ENCODE assay signal across 22 cellular contexts in genomic region chr1:50189369-50189768, GRCh38.
DNase-seq lines count a peak whose midpoint lies in the region; ATAC-seq, FAIRE-seq and TF ChIP-seq lines count a peak whose summit lies in the region.
"Had no signal": no experiment of that assay in that cellular context is flagged by ENCODE, and none has a peak within 500 bp of the region (broad histone marks: within the 10 kb centered on the region; RNA-seq: fewer than 3 reads in every experiment).

No MANE protein-coding gene starts in this region.

- H4K91ac ChIP-seq in H1 (replicated peaks; ENCODE audit: insufficient read length, low read length) = no peak overlapping the region

- H2BK12ac ChIP-seq in H1 (ENCODE audit: low read depth, low read length) = no peak overlapping the region

- peaks cover 27% of the 10 kb centered on the region for H3K9me3 Mint-ChIP-seq in glutamatergic neuron (ENCODE audit: unreplicated experiment)
- H3K9me3 Mint-ChIP-seq: CD4-positive, CD25-positive, alpha-beta regulatory T cell; CD8-positive, alpha-beta T cell had no signal

- H3K4me3 ChIP-seq in BE2C (ENCODE audit: low read depth, low read length) = no peak overlapping the region
- no peak overlapping the region for H3K4me3 ChIP-seq in H1 (ENCODE audit: extremely low read depth in 1 of 4, insufficient read depth in 2 of 4, low read depth in 3 of 4, low read length in 4 of 4)
- no peak overlapping the region for H3K4me3 ChIP-seq in upper lobe of left lung
- no peak overlapping the region for H3K4me3 ChIP-seq in thyroid gland (replicated peaks in 1 of 3)
- H3K4me3 ChIP-seq: A549, BLaER1, GM12878 had no signal

- H3K27ac ChIP-seq in H1 (ENCODE audit: low read depth, low read length) (no peak overlapping the region), upper lobe of left lung (no peak overlapping the region), thyroid gland (no peak overlapping the region)
- H3K27ac ChIP-seq: A549, BLaER1, C4-2B had no signal

- ATAC-seq in GM18907 (IDR thresholded peaks at IDR 0.05; ENCODE audit: unreplicated experiment) (no peak), upper lobe of left lung (ENCODE audit: low FRiP score in 2 of 2) (no peak), HG02885 (IDR thresholded peaks at IDR 0.05; ENCODE audit: poor library complexity, unreplicated experiment) (no peak)
- ATAC-seq: A549; CD8-positive, alpha-beta T cell; GM12878 had no signal

- H3K4me2 ChIP-seq in H1 (ENCODE audit: insufficient read depth in 1 of 2, low read depth in 2 of 2, low read length in 2 of 2) = no peak overlapping the region
- H3K4me2 ChIP-seq: A549, BLaER1 had no signal

- no peak overlapping the region for H3K18ac ChIP-seq in H1 (ENCODE audit: extremely low read depth, low read length)

- peak overlapping the region; percentile 39 for H3K27ac Mint-ChIP-seq in glutamatergic neuron (ENCODE audit: unreplicated experiment)
- H3K27ac Mint-ChIP-seq: CD4-positive, CD25-positive, alpha-beta regulatory T cell; CD8-positive, alpha-beta T cell had no signal

- no peaks in the 10 kb centered on the region; the same call in 1 of the 2 replicates for H3K4me1 ChIP-seq in BE2C
- no peaks in the 10 kb centered on the region for H3K4me1 ChIP-seq in H1 (replicated peaks in 1 of 4; ENCODE audit: control insufficient read depth in 3 of 4, insufficient read depth in 4 of 4, low read length in 3 of 4)
- H3K4me1 ChIP-seq in upper lobe of left lung = no peaks in the 10 kb centered on the region
- H3K4me1 ChIP-seq in thyroid gland = no peaks in the 10 kb centered on the region
- H3K4me1 ChIP-seq: A549, Caco-2 had no signal

- H3K14ac ChIP-seq in H1 (ENCODE audit: insufficient read length) = no peak overlapping the region

- H2BK20ac ChIP-seq in H1 (ENCODE audit: low read length) = no peak overlapping the region

- intact Hi-C loops in thyroid gland (cut with DNase I) = no loop called here

- H3K36me3 ChIP-seq in BE2C = peaks cover 17% of the 10 kb centered on the region
- H3K36me3 ChIP-seq in H1 (ENCODE audit: control insufficient read depth in 2 of 4, insufficient read depth in 4 of 4, low read length in 3 of 4) = no peaks in the 10 kb centered on the region
- H3K36me3 ChIP-seq in upper lobe of left lung = no peaks in the 10 kb centered on the region
- no peaks in the 10 kb centered on the region for H3K36me3 ChIP-seq in thyroid gland
- H3K36me3 ChIP-seq: BLaER1 had no signal

- no peak overlapping the region for H3K9ac ChIP-seq in H1 (replicated peaks in 1 of 4; ENCODE audit: extremely low read depth in 1 of 4, low read depth in 3 of 4, low read length in 3 of 4)
- H3K9ac ChIP-seq: BLaER1 had no signal

- no peak for FAIRE-seq in H1 (lab: Jason Lieb, UNC)
- FAIRE-seq: A549, G401.6, GM12878 had no signal

- no peak for TF ChIP-seq EP300 in H1 (IDR thresholded peaks at IDR 0.05; ENCODE audit: borderline replicate concordance in 1 of 2, low read depth in 2 of 2, low read length in 2 of 2)
- TF ChIP-seq EP300 in upper lobe of left lung (IDR thresholded peaks at IDR 0.05) = no peak

- H3K4me1 Mint-ChIP-seq in glutamatergic neuron (ENCODE audit: low read depth, unreplicated experiment) = peaks cover 45% of the 10 kb centered on the region
- H3K4me1 Mint-ChIP-seq: CD4-positive, CD25-positive, alpha-beta regulatory T cell had no signal

- no peak overlapping the region for H2BK5ac ChIP-seq in H1 (ENCODE audit: low read depth, low read length)

- H3K4me3 Mint-ChIP-seq in glutamatergic neuron (ENCODE audit: unreplicated experiment) = no peak overlapping the region
- H3K4me3 Mint-ChIP-seq: CD4-positive, CD25-positive, alpha-beta regulatory T cell; CD8-positive, alpha-beta T cell had no signal

- H3K4ac ChIP-seq in H1 (replicated peaks; ENCODE audit: insufficient read length, low read depth, low read length) = no peak overlapping the region

- H3K23ac ChIP-seq in H1 (ENCODE audit: insufficient read length) = no peak overlapping the region

- no peak overlapping the region for H4K5ac ChIP-seq in H1 (ENCODE audit: insufficient read length, low read depth, low read length)

- H2AFZ ChIP-seq in H1 (ENCODE audit: low read length) = no peak overlapping the region

- TF ChIP-seq POLR2A in H1 (IDR thresholded peaks at IDR 0.05; ENCODE audit: control extremely low read depth in 1 of 2, low read depth in 2 of 2, low read length in 2 of 2) (no peak), upper lobe of left lung (IDR thresholded peaks at IDR 0.05) (no peak), thyroid gland (IDR thresholded peaks at IDR 0.05) (no peak)

- H4K8ac ChIP-seq in H1 (ENCODE audit: extremely low read depth, insufficient read depth, low read length) = no peak overlapping the region

- no peak overlapping the region for H2BK15ac ChIP-seq in H1 (ENCODE audit: low read length)

- no peaks in the 10 kb centered on the region; the same call in 1 of the 2 replicates for H3K79me1 ChIP-seq in H1 (ENCODE audit: low read depth, low read length)

- H4K20me1 ChIP-seq in H1 (replicated peaks in 1 of 2; ENCODE audit: control insufficient read depth in 1 of 2, insufficient read depth in 2 of 2, low read length in 2 of 2) = peaks cover 0 to 2% of the 10 kb centered on the region in 2 experiments
- H4K20me1 ChIP-seq: BLaER1 had no signal

- no peaks in the 10 kb centered on the region for H3K27me3 ChIP-seq in BE2C
- no peaks in the 10 kb centered on the region for H3K27me3 ChIP-seq in H1 (replicated peaks in 1 of 4; ENCODE audit: control insufficient read depth in 3 of 4, extremely low read depth in 1 of 4, insufficient read depth in 3 of 4, low read length in 3 of 4)
- H3K27me3 ChIP-seq in upper lobe of left lung = no peaks in the 10 kb centered on the region
- H3K27me3 ChIP-seq in thyroid gland = no peaks in the 10 kb centered on the region
- H3K27me3 ChIP-seq: BLaER1 had no signal

- POLR2A ChIA-PET in H1 (lab: Charles Lee; ENCODE audit: partially characterized antibody) = no interaction called here

- TF ChIP-seq CTCF in BE2C (IDR thresholded peaks at IDR 0.05; ENCODE audit: low read depth, low read length) (0 out of 2 replicates have a peak, but pooled peaks have one; percentile 3), H1 (IDR thresholded peaks at IDR 0.05; ENCODE audit: control extremely low read depth in 1 of 3, insufficient read depth in 1 of 3, low read depth in 1 of 3, low read length in 3 of 3) (peak in 2 of 3 experiments; percentile 18 to 26; a peak in 2 of 4 replicates), glutamatergic neuron (IDR thresholded peaks at IDR 0.05; ENCODE audit: partially characterized antibody, unreplicated experiment) (no peak), upper lobe of left lung (IDR thresholded peaks at IDR 0.05) (no peak), thyroid gland (IDR thresholded peaks at IDR 0.05) (no peak)

- H2AK5ac ChIP-seq in H1 (ENCODE audit: low read depth, low read length) = no peak overlapping the region

- peaks cover 23% of the 10 kb centered on the region for H3K27me3 Mint-ChIP-seq in glutamatergic neuron (ENCODE audit: unreplicated experiment)

- H3K56ac ChIP-seq in H1 (replicated peaks; ENCODE audit: insufficient read length, low read depth, low read length) = no peak overlapping the region

- no peak overlapping the region for H2BK120ac ChIP-seq in H1 (replicated peaks; ENCODE audit: low read depth, low read length)

- no peak for DNase-seq in BE2C
- DNase-seq in SW480 (ENCODE audit: low spot score) = peak; percentile 6
- no peak for DNase-seq in H1 (ENCODE audit: low read depth in 1 of 2, low spot score in 2 of 2)
- DNase-seq in glutamatergic neuron = no peak
- no peak for DNase-seq in upper lobe of left lung
- DNase-seq in thyroid gland = no peak
- DNase-seq: 8988T; Caco-2; CD4-positive, CD25-positive, alpha-beta regulatory T cell; CD8-positive, alpha-beta T cell; DMS153; DND-41; GOT3; H7; HCEC 1CT had no signal

- H3K23me2 ChIP-seq in H1 (ENCODE audit: low read depth, low read length) = no peaks in the 10 kb centered on the region

- no peaks in the 10 kb centered on the region for H3K9me3 ChIP-seq in BE2C
- no peaks in the 10 kb centered on the region for H3K9me3 ChIP-seq in H1 (ENCODE audit: insufficient read depth in 2 of 2, low read depth in 1 of 2, low read length in 1 of 2)
- no peaks in the 10 kb centered on the region for H3K9me3 ChIP-seq in upper lobe of left lung
- no peaks in the 10 kb centered on the region for H3K9me3 ChIP-seq in thyroid gland
- H3K9me3 ChIP-seq: A549, BLaER1, Caco-2 had no signal

- no peaks in the 10 kb centered on the region for H3K79me2 ChIP-seq in H1 (ENCODE audit: control insufficient read depth in 1 of 2, insufficient read depth in 2 of 2, low read length in 2 of 2)

- peak in 1 of 2 experiments; percentile 25; a peak in 1 of 4 replicates for TF ChIP-seq RAD21 in H1 (IDR thresholded peaks at IDR 0.05 in 1 of 2, conservative IDR thresholded peaks at IDR 0.05 in 1 of 2; ENCODE audit: low read depth in 2 of 2, low read length in 2 of 2)

- CTCF ChIA-PET in H1 (lab: Charles Lee; ENCODE audit: partially characterized antibody) = interaction anchor here (1.2 kb wide), 1 partner anchor 48 kb away, joined by 3 read pairs; no protein-coding TSS in a partner anchor

- WGBS in H1 (ENCODE audit: extremely low coverage in 1 of 2, insufficient coverage in 1 of 2, insufficient read length in 1 of 2, insufficient replicate concordance in 2 of 2, low coverage in 1 of 2, low lambda C conversion rate in 2 of 2, missing lambda C conversion rate in 1 of 2), 2 experiments = 93% methylated on average over 3 of the region's 3 CpGs; no CpG with 5 or more reads in 1 of the 2 experiments
- 87 to 91% methylated on average over 3 of the region's 3 CpGs for WGBS in upper lobe of left lung, 2 donors
- WGBS in thyroid gland, 2 donors = 90 to 91% methylated on average over 3 of the region's 3 CpGs

- peaks cover 1% of the 10 kb centered on the region for H3K36me3 Mint-ChIP-seq in glutamatergic neuron (ENCODE audit: unreplicated experiment)
- H3K36me3 Mint-ChIP-seq: CD4-positive, CD25-positive, alpha-beta regulatory T cell; CD8-positive, alpha-beta T cell had no signal

TF ChIP-seq in H1, 55 proteins besides CTCF, POLR2A, EP300 and RAD21 (continues in another document):
- TF ChIP-seq TEAD4 (IDR thresholded peaks at IDR 0.05; ENCODE audit: low read depth, low read length) = no peak
- TF ChIP-seq KDM5A (IDR thresholded peaks at IDR 0.05; ENCODE audit: low read length) = no peak
- no peak for TF ChIP-seq USF2 (IDR thresholded peaks at IDR 0.05; ENCODE audit: low read length)
- TF ChIP-seq SIRT6 (IDR thresholded peaks at IDR 0.05; ENCODE audit: low read length) = no peak
- TF ChIP-seq SUZ12 (IDR thresholded peaks at IDR 0.05; ENCODE audit: low read length) = no peak
- TF ChIP-seq SP1 (IDR thresholded peaks at IDR 0.05; ENCODE audit: low read depth, low read length) = no peak

Comparison
In these comparisons a context has a peak if more than half of its experiments do, and no peak if none do; other contexts are left out.
1. CTCF ChIP-seq: peak in BE2C (single experiment) and H1 (2 of 3); none in glutamatergic neuron (single experiment), upper lobe of left lung (0 of 6) and thyroid gland (0 of 6).